Comparison of ENCODE assay signal across 18 cellular contexts in the genomic region with DNA sequence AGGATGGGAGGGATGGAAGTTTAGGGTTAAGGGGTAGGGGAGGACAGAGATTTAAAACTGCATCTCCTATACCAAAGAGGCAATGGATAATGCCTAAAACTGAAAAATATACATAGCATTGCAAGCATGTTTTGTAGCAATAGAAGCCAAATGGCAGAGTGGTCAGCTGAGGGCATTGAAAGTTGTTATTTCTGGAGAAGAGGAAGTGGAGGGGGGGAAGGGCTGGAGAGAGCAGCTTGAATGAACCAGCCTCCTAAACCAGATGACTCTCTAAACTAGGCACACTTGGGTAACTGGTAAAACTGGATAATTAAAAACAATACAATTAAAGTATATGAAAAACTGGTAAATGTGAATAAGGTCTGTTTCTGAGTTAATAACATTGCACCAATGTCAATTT.
DNase-seq lines count a peak whose midpoint lies in the region; ATAC-seq, FAIRE-seq and TF ChIP-seq lines count a peak whose summit lies in the region.
"Had no signal": no experiment of that assay in that cellular context is flagged by ENCODE, and none has a peak within 500 bp of the region (broad histone marks: within the 10 kb centered on the region; RNA-seq: fewer than 3 reads in every experiment).

No MANE protein-coding gene starts in this region.

- H3K9me3 ChIP-seq in right lobe of liver (no peaks in the 10 kb centered on the region), HepG2 (ENCODE audit: low read length) (no peaks in the 10 kb centered on the region), GM12878 (replicated peaks; ENCODE audit: control insufficient read depth, insufficient read depth, low read length) (no peaks in the 10 kb centered on the region), mesenchymal stem cell (ENCODE audit: control insufficient read depth, low read length) (no peaks in the 10 kb centered on the region)
- H3K9me3 ChIP-seq: ovary, SJSA1 had no signal

- H3K9ac ChIP-seq in HepG2 (ENCODE audit: insufficient read depth, low read depth, low read length) (no peak overlapping the region), GM12878 (ENCODE audit: control insufficient read depth, insufficient read depth, low read length) (no peak overlapping the region), mesenchymal stem cell (ENCODE audit: low read length) (peak overlapping the region; percentile 63)

- no peaks in the 10 kb centered on the region for H3K4me1 ChIP-seq in right lobe of liver
- H3K4me1 ChIP-seq in HepG2 (ENCODE audit: insufficient read depth, low read length): no peaks in the 10 kb centered on the region
- peaks cover 4% of the 10 kb centered on the region for H3K4me1 ChIP-seq in GM12878 (ENCODE audit: control insufficient read depth, insufficient read depth, low read length)
- peaks cover 14% of the 10 kb centered on the region for H3K4me1 ChIP-seq in mesenchymal stem cell (ENCODE audit: control insufficient read depth, insufficient read depth, low read depth, low read length)
- H3K4me1 ChIP-seq: SJSA1 had no signal

- BruUV-seq in HepG2 (replicated peaks; lab: Mats Ljungman, UMichigan): no TSS peak
- no TSS peak for BruUV-seq in GM12878 (replicated peaks; lab: Mats Ljungman, UMichigan)

- H3K4me2 ChIP-seq in HepG2 (ENCODE audit: low read depth, low read length) (no peak overlapping the region), GM12878 (ENCODE audit: control insufficient read depth, insufficient read depth) (no peak overlapping the region), mesenchymal stem cell (ENCODE audit: low read length, poor library complexity, severe bottlenecking) (no peak overlapping the region)

- H3K79me1 ChIP-seq in mesenchymal stem cell (replicated peaks; ENCODE audit: low read length, poor library complexity, severe bottlenecking): no peaks in the 10 kb centered on the region

- H3K27me3 Mint-ChIP-seq in activated CD8-positive, alpha-beta T cell treated with anti-CD3 and anti-CD28 coated beads for 36 hours: no peaks in the 10 kb centered on the region

- no peaks in the 10 kb centered on the region for H3K79me2 ChIP-seq in HepG2 (ENCODE audit: insufficient read depth, low read length)
- no peaks in the 10 kb centered on the region for H3K79me2 ChIP-seq in GM12878 (ENCODE audit: control insufficient read depth, insufficient read depth, low read length)

- no peak for TF ChIP-seq EP300 in HepG2 (IDR thresholded peaks at IDR 0.05; ENCODE audit: low read depth in 2 of 2, low read length in 2 of 2)
- TF ChIP-seq EP300 in HepG2 (CRISPR knock-in tag; IDR thresholded peaks at IDR 0.05; ENCODE audit: borderline replicate concordance): no peak
- TF ChIP-seq EP300 in GM12878 (IDR thresholded peaks at IDR 0.05; ENCODE audit: borderline replicate concordance in 1 of 2, control insufficient read depth in 1 of 2, low read depth in 2 of 2, low read length in 2 of 2): no peak

- H3K27ac ChIP-seq in right lobe of liver (no peak overlapping the region), HepG2 (ENCODE audit: extremely low read length, insufficient read depth, low read length) (no peak overlapping the region), GM12878 (ENCODE audit: control insufficient read depth, insufficient read depth) (no peak overlapping the region), mesenchymal stem cell (ENCODE audit: low read length, poor library complexity, severe bottlenecking) (no peak overlapping the region)
- H3K27ac ChIP-seq: ovary, SJSA1 had no signal

- H2BK120ac ChIP-seq in mesenchymal stem cell (ENCODE audit: low read depth, low read length): no peak overlapping the region

- TF ChIP-seq RAD21 in HepG2 (CRISPR knock-in tag; IDR thresholded peaks at IDR 0.05) (no peak), GM12878 (IDR thresholded peaks at IDR 0.05; ENCODE audit: insufficient read depth, low read depth, low read length) (no peak)

- H3K36me3 Mint-ChIP-seq in activated CD8-positive, alpha-beta T cell treated with anti-CD3 and anti-CD28 coated beads for 36 hours (ENCODE audit: low read depth): no peaks in the 10 kb centered on the region

- H4K20me1 ChIP-seq in HepG2 (ENCODE audit: insufficient read depth, low read length): no peaks in the 10 kb centered on the region
- H4K20me1 ChIP-seq in GM12878 (ENCODE audit: control insufficient read depth, insufficient read depth): no peaks in the 10 kb centered on the region

- H3K27ac Mint-ChIP-seq in activated CD8-positive, alpha-beta T cell treated with anti-CD3 and anti-CD28 coated beads for 36 hours: no peak overlapping the region
- H3K27ac Mint-ChIP-seq: activated naive CD8-positive, alpha-beta T cell treated with anti-CD3 and anti-CD28 coated beads for 36 hours had no signal

- CTCF ChIA-PET in HepG2 (lab: Yijun Ruan, JAX; ENCODE audit: low intra/inter-chr PET ratio, low total read pairs): no interaction called here
- CTCF ChIA-PET in GM12878 (lab: Yijun Ruan, JAX): no interaction called here
- CTCF ChIA-PET in activated CD8-positive, alpha-beta T cell treated with anti-CD3 and anti-CD28 coated beads for 36 hours (lab: Charles Lee): no interaction called here

- POLR2A ChIA-PET in HepG2 (lab: Yijun Ruan, JAX): no interaction called here
- POLR2A ChIA-PET in GM12878 (lab: Charles Lee): no interaction called here
- POLR2A ChIA-PET in activated CD8-positive, alpha-beta T cell treated with anti-CD3 and anti-CD28 coated beads for 36 hours (lab: Charles Lee): no interaction called here

- H3K4ac ChIP-seq in mesenchymal stem cell (ENCODE audit: low read depth in 1 of 2, low read length in 2 of 2): no peak overlapping the region

- peaks cover 4% of the 10 kb centered on the region for H3K9me3 Mint-ChIP-seq in activated CD8-positive, alpha-beta T cell treated with anti-CD3 and anti-CD28 coated beads for 36 hours
- H3K9me3 Mint-ChIP-seq: activated naive CD8-positive, alpha-beta T cell treated with anti-CD3 and anti-CD28 coated beads for 36 hours had no signal

- FAIRE-seq in HepG2 (lab: Jason Lieb, UNC) (no peak), GM12878 (lab: Jason Lieb, UNC) (no peak)
- FAIRE-seq: GM19239, kidney had no signal

- H3K4me1 Mint-ChIP-seq in activated CD8-positive, alpha-beta T cell treated with anti-CD3 and anti-CD28 coated beads for 36 hours (ENCODE audit: low read depth): peaks cover 14% of the 10 kb centered on the region

- H2AK5ac ChIP-seq in mesenchymal stem cell (ENCODE audit: low read length, severe bottlenecking): no peak overlapping the region

- SMC1A ChIA-PET in GM12878 (lab: Charles Lee; ENCODE audit: uncharacterized antibody, unreplicated experiment): no interaction called here

- H3K36me3 ChIP-seq in right lobe of liver (no peaks in the 10 kb centered on the region), HepG2 (replicated peaks in 1 of 2; ENCODE audit: control insufficient read depth in 1 of 2, insufficient read depth in 2 of 2, low read length in 2 of 2) (no peaks in the 10 kb centered on the region), GM12878 (ENCODE audit: control insufficient read depth in 2 of 2, insufficient read depth in 2 of 2, low read length in 1 of 2) (no peaks in the 10 kb centered on the region), mesenchymal stem cell (ENCODE audit: control insufficient read depth in 1 of 2, insufficient read depth in 2 of 2, low read depth in 1 of 2, low read length in 2 of 2) (no peaks in the 10 kb centered on the region)
- H3K36me3 ChIP-seq: MG63, ovary, SJSA1 had no signal

- H4K8ac ChIP-seq in mesenchymal stem cell (ENCODE audit: low read length): no peak overlapping the region

- no peak overlapping the region for H3K14ac ChIP-seq in mesenchymal stem cell (ENCODE audit: low read length in 2 of 2)

- H3K18ac ChIP-seq in mesenchymal stem cell (ENCODE audit: low read depth in 1 of 2, low read length in 2 of 2): no peak overlapping the region

- RAD21 ChIA-PET in GM12878 (lab: Charles Lee; ENCODE audit: unreplicated experiment): no interaction called here

- DNase-seq in right lobe of liver: no peak
- DNase-seq in HepG2 (ENCODE audit: low spot score): no peak
- DNase-seq in GM12878 (ENCODE audit: low read depth, low spot score): no peak
- DNase-seq in mesenchymal stem cell: no peak
- DNase-seq in activated CD8-positive, alpha-beta T cell treated with anti-CD3 and anti-CD28 coated beads for 36 hours: no peak
- DNase-seq: activated CD4-positive, alpha-beta T cell treated with anti-CD3 and anti-CD28 coated beads, Interleukin-2, amount 50 U/mL, for 1 hour; activated naive CD8-positive, alpha-beta T cell treated with anti-CD3 and anti-CD28 coated beads for 36 hours; activated T-cell treated with anti-CD3 and anti-CD28 coated beads, Interleukin-2, amount 50 U/mL, for 4 hours; kidney; NK-92 treated with Interleukin-12 subunit alpha and Interleukin-12 subunit beta, amount 100 ng/mL, for 24 hours; stimulated activated CD4-positive, alpha-beta T cell treated with anti-CD3 and anti-CD28 coated beads, Interleukin-15, amount 100 ng/mL, for 24 hours had no signal

- no peak for TF ChIP-seq CTCF in right lobe of liver (IDR thresholded peaks at IDR 0.05)
- no peak for TF ChIP-seq CTCF in HepG2 (CRISPR knock-in tag; IDR thresholded peaks at IDR 0.05)
- TF ChIP-seq CTCF in GM12878 (IDR thresholded peaks at IDR 0.05 in 2 of 3, conservative IDR thresholded peaks at IDR 0.05 in 1 of 3; ENCODE audit: control insufficient read depth in 2 of 3, extremely low read depth in 1 of 3, insufficient read depth in 1 of 3, low read depth in 3 of 3, low read length in 3 of 3): no peak
- no peak for TF ChIP-seq CTCF in activated CD8-positive, alpha-beta T cell treated with anti-CD3 and anti-CD28 coated beads for 36 hours (IDR thresholded peaks at IDR 0.05)

- in situ Hi-C loops in HepG2 (cut with HindIII; ENCODE audit: extremely low pct_ligation_motif_present, low pct_unique_long_range_greater_than_20kb) (no loop called here), GM12878 (cut with MboI) (no loop called here)

- H3K4me3 Mint-ChIP-seq in activated CD8-positive, alpha-beta T cell treated with anti-CD3 and anti-CD28 coated beads for 36 hours: no peak overlapping the region
- H3K4me3 Mint-ChIP-seq: activated naive CD8-positive, alpha-beta T cell treated with anti-CD3 and anti-CD28 coated beads for 36 hours; activated T-cell treated with anti-CD3 and anti-CD28 coated beads, Interleukin-2, amount 50 U/mL, for 4 hours had no signal

- intact Hi-C loops in right lobe of liver (cut with DNase I) (no loop called here), HepG2 (cut with micrococcal nuclease; ENCODE audit: unreplicated experiment) (no loop called here), GM12878 (cut with micrococcal nuclease; ENCODE audit: unreplicated experiment) (no loop called here)
- intact Hi-C loops in activated CD8-positive, alpha-beta T cell treated with anti-CD3 and anti-CD28 coated beads for 36 hours (cut with micrococcal nuclease): no loop called here

- H3K27me3 ChIP-seq in right lobe of liver (no peaks in the 10 kb centered on the region), HepG2 (ENCODE audit: control insufficient read depth in 1 of 2, insufficient read depth in 2 of 2, low read length in 2 of 2) (peaks cover 3 to 7% of the 10 kb centered on the region in 2 experiments; a peak in 2 of 5 replicates), GM12878 (replicated peaks in 1 of 2; ENCODE audit: control insufficient read depth in 2 of 2, insufficient read depth in 2 of 2, low read length in 1 of 2) (no peaks in the 10 kb centered on the region), mesenchymal stem cell (ENCODE audit: control insufficient read depth in 1 of 2, insufficient read depth in 1 of 2, low read length in 2 of 2) (peaks cover 3 to 63% of the 10 kb centered on the region in 2 experiments)
- H3K27me3 ChIP-seq: MG63, ovary, SJSA1 had no signal

- no peak overlapping the region for H3K23ac ChIP-seq in mesenchymal stem cell (ENCODE audit: low read length in 2 of 2)

- no peak overlapping the region for H2BK15ac ChIP-seq in mesenchymal stem cell (ENCODE audit: low read depth, poor library complexity, severe bottlenecking)

- no peak overlapping the region for H2BK5ac ChIP-seq in mesenchymal stem cell (ENCODE audit: low read depth, low read length, poor library complexity, severe bottlenecking)

- H2AFZ ChIP-seq in HepG2 (ENCODE audit: low read length): no peak overlapping the region
- no peak overlapping the region for H2AFZ ChIP-seq in GM12878 (ENCODE audit: control insufficient read depth, low read depth, low read length)
- H2AFZ ChIP-seq in mesenchymal stem cell (ENCODE audit: low read depth, low read length): no peak overlapping the region

- peak in 3 of 4 donors; percentile 44 to 55 (median 51) for ATAC-seq in right lobe of liver
- no peak for ATAC-seq in HepG2
- no peak for ATAC-seq in GM12878
- no peak for ATAC-seq in HG03520 (IDR thresholded peaks at IDR 0.05; ENCODE audit: unreplicated experiment)
- no peak for ATAC-seq in activated CD8-positive, alpha-beta T cell treated with anti-CD3 and anti-CD28 coated beads for 36 hours
- no peak for ATAC-seq in GM19463 (IDR thresholded peaks at IDR 0.05; ENCODE audit: unreplicated experiment)
- ATAC-seq in GM18870 (IDR thresholded peaks at IDR 0.05; ENCODE audit: unreplicated experiment): no peak
- ATAC-seq: activated T-cell treated with anti-CD3 and anti-CD28 coated beads, Interleukin-2, amount 50 U/mL, for 4 hours had no signal

- H3K4me3 ChIP-seq in right lobe of liver (no peak overlapping the region), HepG2 (replicated peaks in 1 of 3; ENCODE audit: insufficient read depth in 1 of 3, low read depth in 2 of 3, low read length in 3 of 3) (no peak overlapping the region), GM12878 (no peak overlapping the region), mesenchymal stem cell (ENCODE audit: insufficient read depth in 1 of 2, low read depth in 1 of 2, low read length in 2 of 2) (no peak overlapping the region)
- H3K4me3 ChIP-seq: MG63, ovary, SJSA1 had no signal

- no peak for TF ChIP-seq POLR2A in right lobe of liver (IDR thresholded peaks at IDR 0.05)
- no peak for TF ChIP-seq POLR2A in HepG2 (IDR thresholded peaks at IDR 0.05; ENCODE audit: insufficient read depth in 1 of 2, low read depth in 2 of 2, low read length in 2 of 2)
- no peak for TF ChIP-seq POLR2A in GM12878 (IDR thresholded peaks at IDR 0.05; ENCODE audit: low read depth, low read length)

- no peak overlapping the region for H2BK12ac ChIP-seq in mesenchymal stem cell (ENCODE audit: low read length in 2 of 2)

- H4K91ac ChIP-seq in mesenchymal stem cell (ENCODE audit: low read length): no peak overlapping the region

Comparison
In these comparisons a context has a peak if more than half of its experiments do, and no peak if none do; other contexts are left out.
1. ATAC-seq: peak in right lobe of liver (3 of 4); none in HepG2 (single experiment), GM12878 (single experiment), HG03520 (single experiment), activated CD8-positive, alpha-beta T cell treated with anti-CD3 and anti-CD28 coated beads for 36 hours (single experiment), GM19463 (single experiment) and GM18870 (single experiment).